10 cellular contexts compared by ENCODE assay signal in the genomic region with DNA sequence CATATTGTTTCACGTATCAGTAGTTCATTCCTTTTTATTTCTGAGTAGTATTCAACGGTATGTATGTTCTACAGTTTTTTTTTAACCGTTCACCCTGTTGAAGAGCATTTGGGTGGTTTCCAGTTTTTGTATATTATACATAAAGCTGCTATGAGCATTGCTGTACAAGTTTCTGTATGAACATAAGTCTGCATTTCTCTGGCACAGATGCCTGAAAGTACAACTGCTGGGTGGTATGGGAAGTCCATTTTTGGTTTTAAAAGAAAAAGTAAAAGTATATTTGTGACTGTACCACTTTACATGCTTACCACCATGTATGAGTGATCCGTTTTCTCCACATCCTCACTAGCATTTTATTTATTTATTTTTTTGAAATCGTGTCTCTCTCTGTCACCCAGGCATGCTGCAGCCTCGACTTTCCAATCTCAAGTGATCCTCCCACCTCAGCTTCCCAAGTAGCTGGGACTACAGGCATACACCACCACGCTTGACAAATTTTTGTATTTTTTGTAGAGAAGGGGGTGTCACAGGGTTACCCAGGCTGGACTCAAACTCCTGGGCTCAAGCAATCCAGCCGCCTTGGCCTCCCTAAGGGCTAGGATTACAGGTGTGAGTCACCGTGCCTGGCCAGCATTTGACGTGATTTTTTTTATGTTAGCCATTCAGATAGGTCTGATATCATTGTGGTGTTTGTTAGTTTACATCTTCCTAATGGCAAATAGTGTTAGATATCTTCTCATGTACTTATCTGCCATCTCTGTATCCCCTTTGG. TPM values are rescaled to one million over a fixed set of nuclear protein-coding genes. Genes with fewer than 3 reads are reported as not detected.
A peak's percentile ranks its signal among the peaks of the same experiment; 100 is the strongest.
DNase-seq lines count a peak whose midpoint lies in the region; ATAC-seq and TF ChIP-seq lines count a peak whose summit lies in the region.
"Had no signal": no experiment of that assay in that cellular context is flagged by ENCODE, and none has a peak within 500 bp of the region (broad histone marks: within the 10 kb centered on the region; RNA-seq: fewer than 3 reads in every experiment).

No MANE protein-coding gene starts in this region.

- TF ChIP-seq POLR2A in thyroid gland (IDR thresholded peaks at IDR 0.05): no peak

- POLR2A ChIA-PET in SK-N-SH (lab: Yijun Ruan, JAX): no interaction called here

- no peak overlapping the region for H3K9ac ChIP-seq in SK-N-SH

- no peaks in the 10 kb centered on the region for H3K9me2 ChIP-seq in SK-N-SH

- TF ChIP-seq RAD21 in SK-N-SH (IDR thresholded peaks at IDR 0.05; ENCODE audit: low read length): no peak

- no peaks in the 10 kb centered on the region for H3K79me2 ChIP-seq in SK-N-SH (ENCODE audit: insufficient read depth)

- TF ChIP-seq CTCF in SK-N-SH (IDR thresholded peaks at IDR 0.05): no peak
- no peak for TF ChIP-seq CTCF in fibroblast of mammary gland (conservative IDR thresholded peaks at IDR 0.05; ENCODE audit: control insufficient read depth, insufficient read depth, low read depth, low read length)
- TF ChIP-seq CTCF in thyroid gland (IDR thresholded peaks at IDR 0.05): no peak

- DNase-seq in SK-N-SH: no peak
- DNase-seq in H4 (ENCODE audit: low spot score): peak; percentile 33
- peak; percentile 45 for DNase-seq in fibroblast of mammary gland (ENCODE audit: low read depth)
- DNase-seq in epidermal melanocyte (ENCODE audit: insufficient read length, low spot score): no peak
- DNase-seq in thyroid gland: no peak
- no peak for DNase-seq in stimulated activated CD4-positive, alpha-beta T cell treated with anti-CD3 and anti-CD28 coated beads, Interleukin-4, amount 100 ng/mL, for 24 hours
- DNase-seq: RPMI8226 had no signal

- ATAC-seq in SK-N-SH treated with all-trans-retinoic acid at 6 μM for 48 hours (peak; percentile 21; the same call in 2 of the 3 replicates), HG03354 (IDR thresholded peaks at IDR 0.05; ENCODE audit: poor library complexity, severe bottlenecking, unreplicated experiment) (peak; percentile 63)

- intact Hi-C loops in thyroid gland (cut with DNase I): loop anchor here (5.0 kb wide), 1 partner anchor 358 kb away; no protein-coding TSS in a partner anchor

- TF ChIP-seq EP300 in SK-N-SH (IDR thresholded peaks at IDR 0.05; ENCODE audit: borderline replicate concordance in 1 of 2, low read depth in 1 of 2, low read length in 1 of 2): no peak

- H3K9me3 ChIP-seq in SK-N-SH: no peaks in the 10 kb centered on the region
- H3K9me3 ChIP-seq in thyroid gland: no peaks in the 10 kb centered on the region

- no peak overlapping the region for H2AFZ ChIP-seq in SK-N-SH (ENCODE audit: low read depth)

- H3K4me2 ChIP-seq in SK-N-SH: no peak overlapping the region

- H3K4me1 ChIP-seq in SK-N-SH (ENCODE audit: control insufficient read depth in 1 of 2, insufficient read depth in 2 of 2, low read depth in 1 of 2, low read length in 1 of 2): no peaks in the 10 kb centered on the region
- H3K4me1 ChIP-seq in thyroid gland: peaks cover 0 to 11% of the 10 kb centered on the region in 2 donors

- H3K27me3 ChIP-seq in SK-N-SH (ENCODE audit: insufficient read depth): peaks cover 17% of the 10 kb centered on the region; the same call in 1 of the 2 replicates
- H3K27me3 ChIP-seq in thyroid gland: no peaks in the 10 kb centered on the region

- H3K27ac ChIP-seq in SK-N-SH (ENCODE audit: low read depth in 2 of 2, low read length in 1 of 2): no peak overlapping the region
- no peak overlapping the region for H3K27ac ChIP-seq in thyroid gland

- 13% methylated on average over 10 of the region's 10 CpGs for WGBS in SK-N-SH (ENCODE audit: low lambda C conversion rate)
- 84 to 89% methylated on average over 10 of the region's 10 CpGs for WGBS in thyroid gland, 2 donors

- CTCF ChIA-PET in SK-N-SH (lab: Yijun Ruan, JAX): interaction anchor here (1.1 to 1.5 kb wide), 2 partner anchors 359 to 361 kb away, joined by 3 to 4 read pairs; no protein-coding TSS in a partner anchor

- no peaks in the 10 kb centered on the region for H4K20me1 ChIP-seq in SK-N-SH (ENCODE audit: insufficient read depth)

- no peaks in the 10 kb centered on the region for H3F3A ChIP-seq in SK-N-SH (replicated peaks; ENCODE audit: insufficient read depth)

- H3K36me3 ChIP-seq in SK-N-SH (replicated peaks in 1 of 2; ENCODE audit: control insufficient read depth in 1 of 2, insufficient read depth in 2 of 2, low read length in 1 of 2) (no peaks in the 10 kb centered on the region), thyroid gland (no peaks in the 10 kb centered on the region)

- H3K4me3 ChIP-seq in SK-N-SH (ENCODE audit: low read depth in 2 of 2, low read length in 1 of 2) (no peak overlapping the region), fibroblast of mammary gland (ENCODE audit: control insufficient read depth, low read depth, low read length) (no peak overlapping the region), thyroid gland (replicated peaks in 1 of 3) (no peak overlapping the region)

TF ChIP-seq in SK-N-SH treated with all-trans-retinoic acid at 6 μM for 48 hours, 23 proteins besides CTCF, POLR2A, EP300 and RAD21 (continues in another document):
- TF ChIP-seq, protein P1, sequence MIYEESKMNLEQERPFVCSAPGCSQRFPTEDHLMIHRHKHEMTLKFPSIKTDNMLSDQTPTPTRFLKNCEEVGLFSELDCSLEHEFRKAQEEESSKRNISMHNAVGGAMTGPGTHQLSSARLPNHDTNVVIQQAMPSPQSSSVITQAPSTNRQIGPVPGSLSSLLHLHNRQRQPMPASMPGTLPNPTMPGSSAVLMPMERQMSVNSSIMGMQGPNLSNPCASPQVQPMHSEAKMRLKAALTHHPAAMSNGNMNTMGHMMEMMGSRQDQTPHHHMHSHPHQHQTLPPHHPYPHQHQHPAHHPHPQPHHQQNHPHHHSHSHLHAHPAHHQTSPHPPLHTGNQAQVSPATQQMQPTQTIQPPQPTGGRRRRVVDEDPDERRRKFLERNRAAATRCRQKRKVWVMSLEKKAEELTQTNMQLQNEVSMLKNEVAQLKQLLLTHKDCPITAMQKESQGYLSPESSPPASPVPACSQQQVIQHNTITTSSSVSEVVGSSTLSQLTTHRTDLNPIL (CRISPR knock-in tag; IDR thresholded peaks at IDR 0.05; ENCODE audit: low read depth): no peak
- TF ChIP-seq TOX (CRISPR knock-in tag; IDR thresholded peaks at IDR 0.05; ENCODE audit: borderline replicate concordance): no peak
- TF ChIP-seq ARNTL (CRISPR knock-in tag; IDR thresholded peaks at IDR 0.05; ENCODE audit: borderline replicate concordance, low read depth): no peak

TF ChIP-seq in SK-N-SH, 30 proteins besides CTCF, POLR2A, EP300 and RAD21:
- TF ChIP-seq RFX5 (IDR thresholded peaks at IDR 0.05; ENCODE audit: low read length): no peak
- TF ChIP-seq JUND (IDR thresholded peaks at IDR 0.05): no peak
- TF ChIP-seq ELF1 (IDR thresholded peaks at IDR 0.05): no peak
- no peak for TF ChIP-seq GABPA (IDR thresholded peaks at IDR 0.05; ENCODE audit: low read depth)
- TF ChIP-seq, protein P2, sequence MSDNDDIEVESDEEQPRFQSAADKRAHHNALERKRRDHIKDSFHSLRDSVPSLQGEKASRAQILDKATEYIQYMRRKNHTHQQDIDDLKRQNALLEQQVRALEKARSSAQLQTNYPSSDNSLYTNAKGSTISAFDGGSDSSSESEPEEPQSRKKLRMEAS (IDR thresholded peaks at IDR 0.05; ENCODE audit: low read depth): no peak
- TF ChIP-seq FOXM1 (IDR thresholded peaks at IDR 0.05; ENCODE audit: low read depth): no peak
- TF ChIP-seq YY1 (IDR thresholded peaks at IDR 0.05; ENCODE audit: low read depth): no peak
- no peak for TF ChIP-seq SIN3A (IDR thresholded peaks at IDR 0.05; ENCODE audit: borderline replicate concordance, low read depth, low read length)

RNA-seq across cellular contexts. Expression of a gene that starts 11.0 kb away (rescaled TPM):
- polyA plus RNA-seq in SK-N-SH (2012; rRNA removed): 0.02 TPM in 1 of 2 replicates, not detected in the other
- 0.01 and 0.03 TPM in 2 replicates for polyA plus RNA-seq in SK-N-SH (2012; cell fraction: cytosol; rRNA removed)
- 0.01 TPM in 1 of 2 replicates, not detected in the other for polyA plus RNA-seq in SK-N-SH (2012; cell fraction: nucleus; rRNA removed)
- total RNA-seq in H4 (2014; rRNA removed; shearing (Covaris generic)): 0.02 TPM in 1 of 2 replicates, not detected in the other
- not detected for total RNA-seq in thyroid gland
- total RNA-seq: activated CD8-positive, alpha-beta memory T cell treated with anti-CD3 and anti-CD28 coated beads for 36 hours had no signal

Comparison
In these comparisons a context has a peak if more than half of its experiments do, and no peak if none do; other contexts are left out.
1. DNase-seq: peak in H4 (single experiment) and fibroblast of mammary gland (single experiment); none in SK-N-SH (single experiment), epidermal melanocyte (single experiment), thyroid gland (0 of 2) and stimulated activated CD4-positive, alpha-beta T cell treated with anti-CD3 and anti-CD28 coated beads, Interleukin-4, amount 100 ng/mL, for 24 hours (single experiment).